ENCODE assay signal across 9 cellular contexts in genomic region chr2:216696751-216697560, GRCh38. TPM values are rescaled to one million over a fixed set of nuclear protein-coding genes. Genes with fewer than 3 reads are reported as not detected.
DNase-seq lines count a peak whose midpoint lies in the region; ATAC-seq, FAIRE-seq and TF ChIP-seq lines count a peak whose summit lies in the region.
"Had no signal": no experiment of that assay in that cellular context is flagged by ENCODE, and none has a peak within 500 bp of the region (broad histone marks: within the 10 kb centered on the region; RNA-seq: fewer than 3 reads in every experiment).

No MANE protein-coding gene starts in this region.

- no peak overlapping the region for H3K27ac ChIP-seq in WERI-Rb-1
- H3K27ac ChIP-seq in kidney (ENCODE audit: low read depth in 2 of 2, low read length in 2 of 2): peak overlapping the region; percentile 16 to 44
- H3K27ac ChIP-seq in effector memory CD4-positive, alpha-beta T cell (ENCODE audit: insufficient read depth, low read length, poor library complexity, severe bottlenecking): no peak overlapping the region

- H3K36me3 ChIP-seq in Caco-2 (ENCODE audit: control insufficient read depth, insufficient read depth, low read length) (no peaks in the 10 kb centered on the region), WERI-Rb-1 (no peaks in the 10 kb centered on the region), kidney (ENCODE audit: control insufficient read depth in 1 of 2, insufficient read depth in 2 of 2, low read length in 2 of 2) (no peaks in the 10 kb centered on the region)
- no peaks in the 10 kb centered on the region for H3K36me3 ChIP-seq in effector memory CD4-positive, alpha-beta T cell (ENCODE audit: control insufficient read depth, insufficient read depth, low read length)

- CTCF ChIA-PET in Caco-2 (lab: Charles Lee) (interaction anchor here (0.7 to 2.2 kb wide), 2 partner anchors 470 to 814 kb away, joined by 3 to 7 read pairs; no protein-coding TSS in a partner anchor), T-cell (lab: Charles Lee) (interaction anchor here (0.6 to 1.1 kb wide), 3 partner anchors 11 to 1016 kb away, joined by 3 to 5 read pairs (median 3); no protein-coding TSS in a partner anchor)

- H3K36me3 Mint-ChIP-seq in Caco-2 (ENCODE audit: insufficient read depth, unreplicated experiment) (no peaks in the 10 kb centered on the region), T-cell (no peaks in the 10 kb centered on the region)

- H3K27ac Mint-ChIP-seq in Caco-2 (ENCODE audit: unreplicated experiment) (no peak overlapping the region), T-cell (no peak overlapping the region)
- H3K27ac Mint-ChIP-seq: stimulated activated naive CD8-positive, alpha-beta T cell treated with anti-CD3 and anti-CD28 coated beads, Interleukin-15, Interleukin-2, amounts not matched to agents 100 ng/mL and 50 ng/mL, for 24 hours had no signal

- no peak overlapping the region for H3K4me3 ChIP-seq in Caco-2 (ENCODE audit: low read depth, low read length)
- H3K4me3 ChIP-seq in WERI-Rb-1 (ENCODE audit: low read depth, low read length): no peak overlapping the region
- no peak overlapping the region for H3K4me3 ChIP-seq in kidney (ENCODE audit: low read length in 2 of 2)
- H3K4me3 ChIP-seq in effector memory CD4-positive, alpha-beta T cell (ENCODE audit: insufficient read depth, low read depth, low read length, poor library complexity, severe bottlenecking): no peak overlapping the region

- POLR2A ChIA-PET in Caco-2 (lab: Charles Lee) (no interaction called here), T-cell (lab: Charles Lee) (no interaction called here)

- H3K9me3 ChIP-seq in Caco-2 (no peaks in the 10 kb centered on the region), WERI-Rb-1 (ENCODE audit: severe bottlenecking) (no peaks in the 10 kb centered on the region), kidney (ENCODE audit: control insufficient read depth in 1 of 2, low read length in 2 of 2) (no peaks in the 10 kb centered on the region)
- no peaks in the 10 kb centered on the region for H3K9me3 ChIP-seq in effector memory CD4-positive, alpha-beta T cell (ENCODE audit: control insufficient read depth, low read length)

- H3K4me1 ChIP-seq in Caco-2: peaks cover 6% of the 10 kb centered on the region; the same call in 1 of the 2 replicates
- peaks cover 12 to 26% of the 10 kb centered on the region in 2 donors for H3K4me1 ChIP-seq in kidney (ENCODE audit: control insufficient read depth in 1 of 2, insufficient read depth in 1 of 2, low read depth in 1 of 2, low read length in 2 of 2)
- H3K4me1 ChIP-seq in effector memory CD4-positive, alpha-beta T cell (ENCODE audit: control insufficient read depth, insufficient read depth, low read length, poor library complexity, severe bottlenecking): peaks cover 22% of the 10 kb centered on the region

- H3K27me3 ChIP-seq in Caco-2 (replicated peaks; ENCODE audit: control insufficient read depth, insufficient read depth, low read length) (no peaks in the 10 kb centered on the region; the same call in 1 of the 2 replicates), WERI-Rb-1 (ENCODE audit: insufficient read depth, low read depth, severe bottlenecking) (no peaks in the 10 kb centered on the region)
- H3K27me3 ChIP-seq in effector memory CD4-positive, alpha-beta T cell (replicated peaks; ENCODE audit: control insufficient read depth, insufficient read depth, low read length, poor library complexity, severe bottlenecking): peaks cover 41% of the 10 kb centered on the region

- peaks cover 17% of the 10 kb centered on the region for H3K4me1 Mint-ChIP-seq in Caco-2 (ENCODE audit: low read depth, unreplicated experiment)
- peaks cover 22 to 37% (median 26%) of the 10 kb centered on the region in 3 donors for H3K4me1 Mint-ChIP-seq in T-cell

- no peak overlapping the region for H3K4me3 Mint-ChIP-seq in Caco-2 (ENCODE audit: unreplicated experiment)
- H3K4me3 Mint-ChIP-seq in T-cell: no peak overlapping the region
- H3K4me3 Mint-ChIP-seq: stimulated activated naive CD8-positive, alpha-beta T cell treated with anti-CD3 and anti-CD28 coated beads, Interleukin-15, Interleukin-2, amounts not matched to agents 100 ng/mL and 50 ng/mL, for 24 hours had no signal

- DNase-seq in Caco-2: peak in 1 of 2 experiments; percentile 33
- DNase-seq in Kasumi-1 (lab: John Stamatoyannopoulos, UW): peak; percentile 21 to 33
- peak; percentile 43 for DNase-seq in WERI-Rb-1
- no peak for DNase-seq in kidney
- no peak for DNase-seq in T-cell
- DNase-seq in T-helper 2 cell: no peak
- no peak for DNase-seq in effector memory CD4-positive, alpha-beta T cell
- no peak for DNase-seq in omental fat pad (ENCODE audit: low spot score)

- BruUV-seq in Caco-2 (replicated peaks; lab: Mats Ljungman, UMichigan): no TSS peak

- H3K27me3 Mint-ChIP-seq in Caco-2 (ENCODE audit: insufficient read depth, unreplicated experiment): peaks cover 19% of the 10 kb centered on the region
- H3K27me3 Mint-ChIP-seq in T-cell: peaks cover 40 to 63% of the 10 kb centered on the region in 2 donors

- no peak for ATAC-seq in T-cell (replicated peaks in 1 of 4)
- ATAC-seq in omental fat pad (ENCODE audit: low FRiP score): no peak

- no peak for FAIRE-seq in kidney (lab: Jason Lieb, UNC)

- intact Hi-C loops in Caco-2 (cut with micrococcal nuclease; ENCODE audit: unreplicated experiment): loop anchor here (1.0 to 10.0 kb wide), 4 partner anchors 285 to 800 kb away; no protein-coding TSS in a partner anchor
- intact Hi-C loops in kidney (cut with DNase I): loop anchor here (5.0 to 10.0 kb wide), 2 partner anchors 488 to 815 kb away; no protein-coding TSS in a partner anchor

- H3K9me3 Mint-ChIP-seq in Caco-2 (ENCODE audit: unreplicated experiment): no peaks in the 10 kb centered on the region
- H3K9me3 Mint-ChIP-seq in T-cell: no peaks in the 10 kb centered on the region
- H3K9me3 Mint-ChIP-seq: stimulated activated naive CD8-positive, alpha-beta T cell treated with anti-CD3 and anti-CD28 coated beads, Interleukin-15, Interleukin-2, amounts not matched to agents 100 ng/mL and 50 ng/mL, for 24 hours had no signal

- peak overlapping the region in 1 of 2 donors; percentile 20 for H3K9ac ChIP-seq in kidney (ENCODE audit: low read length in 2 of 2)

- TF ChIP-seq CTCF in Caco-2 (IDR thresholded peaks at IDR 0.05; ENCODE audit: insufficient read depth in 1 of 2, low read depth in 1 of 2, low read length in 1 of 2, severe bottlenecking in 1 of 2, unreplicated experiment in 1 of 2) (peak; percentile 30 to 56), WERI-Rb-1 (IDR thresholded peaks at IDR 0.05; ENCODE audit: low read depth, low read length) (peak; percentile 59), kidney (IDR thresholded peaks at IDR 0.05; ENCODE audit: borderline replicate concordance, extremely low read depth, insufficient read depth) (peak; percentile 42), omental fat pad (IDR thresholded peaks at IDR 0.05) (no peak)

RNA-seq across cellular contexts. Expression of gene IGFBP5, which starts 1.6 kb away (rescaled TPM):
- total RNA-seq in Caco-2 (2022): 0.20 TPM in 1 of 2 replicates, not detected in the other
- 572 TPM for total RNA-seq in kidney
- 362 TPM for polyA plus RNA-seq in kidney (ENCODE audit: insufficient read depth, low read depth, low replicate concordance)
- total RNA-seq in T-cell: 1 to 10 TPM in 3 of 5 donors, not detected in 2; 3.3 to 6.6 (median 4.1) TPM
- 1,000 to 10,000 TPM in 1 of 4 donors, 100 to 1,000 TPM in 3; 284 to 2,528 (median 672) TPM for total RNA-seq in omental fat pad

Comparison
In these comparisons a context has a peak if more than half of its experiments do, and no peak if none do; other contexts are left out.
1. DNase-seq: peak in Kasumi-1 (2 of 2) and WERI-Rb-1 (single experiment); none in kidney (single experiment), T-cell (0 of 34), T-helper 2 cell (0 of 5), effector memory CD4-positive, alpha-beta T cell (0 of 3) and omental fat pad (single experiment).
2. CTCF ChIP-seq: peak in Caco-2 (2 of 2), WERI-Rb-1 (single experiment) and kidney (single experiment); none in omental fat pad (0 of 3).
3. H3K27ac ChIP-seq: peak in kidney (2 of 2); none in WERI-Rb-1 (single experiment) and effector memory CD4-positive, alpha-beta T cell (single experiment).
4. RNA of gene IGFBP5, which starts 1.6 kb away (total RNA-seq): 284 to 2,528 TPM in omental fat pad and 572 TPM in kidney (single experiment); 3.3 to 6.6 TPM in T-cell and 0.20 TPM in Caco-2; every median in the first group is over 10 times any median in the second.